ENCODE assay signal across 1 cellular context in genomic region chrX:12954981-12955380, GRCh38.
TF ChIP-seq lines count a peak whose summit lies in the region.

No MANE protein-coding gene starts in this region.

TF ChIP-seq in HepG2, 621 proteins besides CTCF, POLR2A, EP300 and RAD21:
- TF ChIP-seq SMAD1 (CRISPR knock-in tag; IDR thresholded peaks at IDR 0.05; ENCODE audit: borderline replicate concordance, low read depth) (no peak), AGO1 (IDR thresholded peaks at IDR 0.05; ENCODE audit: low read depth, low read length, poor library complexity, severe bottlenecking) (no peak), ZNF484 (CRISPR knock-in tag; IDR thresholded peaks at IDR 0.05; ENCODE audit: borderline replicate concordance, low read depth) (no peak), HBP1 (CRISPR knock-in tag; IDR thresholded peaks at IDR 0.05; ENCODE audit: low read depth) (no peak), ZNF709 (CRISPR knock-in tag; IDR thresholded peaks at IDR 0.05) (no peak), SOX5 (CRISPR knock-in tag; IDR thresholded peaks at IDR 0.05; ENCODE audit: borderline replicate concordance) (no peak)
